ENCODE assay signal across 10 cellular contexts in the genomic region with DNA sequence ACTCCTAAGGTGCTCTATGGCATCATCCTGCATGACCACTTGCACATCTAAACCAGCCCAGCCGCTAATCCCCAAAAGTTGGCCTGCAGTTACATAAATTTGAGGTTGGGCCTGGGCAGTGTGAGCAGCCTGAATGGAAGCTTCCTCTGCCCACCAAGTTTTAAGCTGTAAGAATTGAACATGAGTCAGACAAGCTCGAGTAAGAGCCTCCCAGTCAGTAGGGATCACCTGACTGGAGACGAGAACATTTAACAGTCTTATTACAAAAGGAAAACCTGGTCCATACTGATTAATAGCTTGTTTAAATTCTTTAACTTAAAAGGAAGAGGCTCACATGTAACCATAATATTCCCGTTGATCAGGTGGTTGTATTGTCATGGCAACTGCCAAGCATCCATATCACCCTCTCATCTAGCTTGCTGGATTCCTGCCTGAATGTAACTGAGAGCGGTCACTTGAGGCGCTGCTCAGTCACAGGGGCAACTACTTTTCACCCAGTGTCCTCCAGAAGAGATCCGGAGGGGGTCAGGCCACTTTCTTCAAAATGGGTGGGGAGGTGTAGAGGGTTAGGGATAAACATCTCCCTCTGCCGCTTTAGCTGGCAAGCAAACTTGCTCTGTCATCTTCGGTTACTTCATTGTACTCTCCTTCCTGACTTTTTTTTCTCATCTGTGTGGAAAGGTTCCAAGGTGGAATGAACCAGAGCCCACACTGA. TPM values are rescaled to one million over a fixed set of nuclear protein-coding genes. Genes with fewer than 3 reads are reported as not detected.
A peak's percentile ranks its signal among the peaks of the same experiment; 100 is the strongest.
DNase-seq lines count a peak whose midpoint lies in the region; ATAC-seq and TF ChIP-seq lines count a peak whose summit lies in the region.
"Had no signal": no experiment of that assay in that cellular context is flagged by ENCODE, and none has a peak within 500 bp of the region (broad histone marks: within the 10 kb centered on the region; RNA-seq: fewer than 3 reads in every experiment).

No MANE protein-coding gene starts in this region.

- H3K36me3 ChIP-seq in endodermal cell (ENCODE audit: control insufficient read depth, insufficient read depth, low read length) (no peaks in the 10 kb centered on the region), uterus (no peaks in the 10 kb centered on the region), PC-3 (ENCODE audit: low read depth, low read length) (no peaks in the 10 kb centered on the region)

- no peak overlapping the region for H3K27ac Mint-ChIP-seq in endodermal cell
- no peak overlapping the region for H3K27ac Mint-ChIP-seq in activated T-helper 1 cell treated with anti-CD3 and anti-CD28 coated beads, Interleukin-12 subunit alpha, Interleukin-12 subunit beta, Interleukin-2, Interleukin-4 antibody, amounts not matched to agents 30 ng/mL and 10 ng/mL and 1 ng/mL, durations not matched to agents 14 hours and 24 hours and 36 hours

- peaks cover 16% of the 10 kb centered on the region for H3K4me1 Mint-ChIP-seq in endodermal cell
- no peaks in the 10 kb centered on the region for H3K4me1 Mint-ChIP-seq in activated T-helper 1 cell treated with anti-CD3 and anti-CD28 coated beads, Interleukin-12 subunit alpha, Interleukin-12 subunit beta, Interleukin-2, Interleukin-4 antibody, amounts not matched to agents 30 ng/mL and 10 ng/mL and 1 ng/mL, durations not matched to agents 14 hours and 24 hours and 36 hours (ENCODE audit: low read depth)

- no TSS peak for BruUV-seq in PC-3 (replicated peaks; lab: Mats Ljungman, UMichigan)

- H3K36me3 Mint-ChIP-seq in endodermal cell (ENCODE audit: low read depth), result no peaks in the 10 kb centered on the region
- H3K36me3 Mint-ChIP-seq in activated T-helper 1 cell treated with anti-CD3 and anti-CD28 coated beads, Interleukin-12 subunit alpha, Interleukin-12 subunit beta, Interleukin-2, Interleukin-4 antibody, amounts not matched to agents 30 ng/mL and 10 ng/mL and 1 ng/mL, durations not matched to agents 14 hours and 24 hours and 36 hours (ENCODE audit: low read depth), result no peaks in the 10 kb centered on the region

- CTCF ChIA-PET in PC-3 (lab: Charles Lee), result no interaction called here

- H3K27me3 ChIP-seq in endodermal cell (ENCODE audit: control insufficient read depth, insufficient read depth, low read length, poor library complexity, severe bottlenecking) (no peaks in the 10 kb centered on the region), uterus (no peaks in the 10 kb centered on the region), PC-3 (ENCODE audit: low read length) (0 out of 2 replicates have a peak, but pooled peaks cover 3% of the 10 kb centered on the region)

- H3K4me1 ChIP-seq in endodermal cell (ENCODE audit: control insufficient read depth, insufficient read depth, low read length) (peaks cover 12% of the 10 kb centered on the region), uterus (no peaks in the 10 kb centered on the region), PC-3 (ENCODE audit: insufficient read depth, low read length) (no peaks in the 10 kb centered on the region)

- H3K9me3 Mint-ChIP-seq in endodermal cell, result no peaks in the 10 kb centered on the region
- no peaks in the 10 kb centered on the region for H3K9me3 Mint-ChIP-seq in activated T-helper 1 cell treated with anti-CD3 and anti-CD28 coated beads, Interleukin-12 subunit alpha, Interleukin-12 subunit beta, Interleukin-2, Interleukin-4 antibody, amounts not matched to agents 30 ng/mL and 10 ng/mL and 1 ng/mL, durations not matched to agents 14 hours and 24 hours and 36 hours

- H3K27ac ChIP-seq in endodermal cell (ENCODE audit: low read depth, low read length) (no peak overlapping the region), uterus (peak overlapping the region; percentile 3 to 63), PC-3 (ENCODE audit: low read length) (no peak overlapping the region)

- no peak for ATAC-seq in PC-3

- TF ChIP-seq CTCF in endodermal cell (conservative IDR thresholded peaks at IDR 0.05), result peak; percentile 30
- peak in 2 of 4 experiments; percentile 2 to 6 for TF ChIP-seq CTCF in uterus (IDR thresholded peaks at IDR 0.05)
- no peak for TF ChIP-seq CTCF in PC-3 (conservative IDR thresholded peaks at IDR 0.05; ENCODE audit: low read depth, low read length)

- H3K9ac ChIP-seq in endodermal cell (ENCODE audit: extremely low read depth, low read length, poor library complexity, severe bottlenecking), result no peak overlapping the region
- H3K9ac ChIP-seq in PC-3 (ENCODE audit: low read length), result no peak overlapping the region

- H2AFZ ChIP-seq in PC-3 (ENCODE audit: low read length), result no peak overlapping the region

- H3K4me3 ChIP-seq in endodermal cell (ENCODE audit: low read length), result no peak overlapping the region
- H3K4me3 ChIP-seq in uterus, result no peak overlapping the region
- no peak overlapping the region for H3K4me3 ChIP-seq in PC-3 (ENCODE audit: low read length)

- no peak for TF ChIP-seq POLR2A in uterus (IDR thresholded peaks at IDR 0.05)

- no peak overlapping the region for H3K4me2 ChIP-seq in PC-3 (ENCODE audit: low read length)

- POLR2A ChIA-PET in PC-3 (lab: Charles Lee; ENCODE audit: unreplicated experiment), result no interaction called here

- no peaks in the 10 kb centered on the region for H3F3A ChIP-seq in PC-3 (ENCODE audit: low read length, unreplicated experiment)

- H3K9me3 ChIP-seq in endodermal cell (ENCODE audit: control insufficient read depth, low read length) (no peaks in the 10 kb centered on the region), uterus (no peaks in the 10 kb centered on the region), PC-3 (ENCODE audit: low read length) (no peaks in the 10 kb centered on the region)

- intact Hi-C loops in uterus (cut with DNase I; ENCODE audit: low total_unique reads) (no loop called here), PC-3 (cut with micrococcal nuclease) (no loop called here)
- intact Hi-C loops in activated T-helper 1 cell treated with anti-CD3 and anti-CD28 coated beads, Interleukin-12 subunit alpha, Interleukin-12 subunit beta, Interleukin-2, Interleukin-4 antibody, amounts not matched to agents 30 ng/mL and 10 ng/mL and 1 ng/mL, durations not matched to agents 14 hours and 24 hours and 36 hours (cut with micrococcal nuclease), result no loop called here

- DNase-seq in SIG-M5 treated with dmso at 0.1 percent for 504 hours (lab: John Stamatoyannopoulos, UW; ENCODE audit: unreplicated experiment) (peak; percentile 9), SIG-M5 (lab: John Stamatoyannopoulos, UW) (no peak), endodermal cell (peak; percentile 60), lung microvascular endothelial cell (ENCODE audit: low read depth in 2 of 2) (peak; percentile 76 to 80), uterus (peak; percentile 21 to 54), PC-3 (no peak), germinal center (ENCODE audit: low spot score) (no peak)
- no peak for DNase-seq in activated T-helper 1 cell treated with anti-CD3 and anti-CD28 coated beads, Interleukin-12 subunit alpha, Interleukin-12 subunit beta, Interleukin-2, Interleukin-4 antibody, amounts not matched to agents 30 ng/mL and 10 ng/mL and 1 ng/mL, durations not matched to agents 14 hours and 24 hours and 36 hours (ENCODE audit: low spot score)
- DNase-seq: amniotic stem cell, kidney glomerular epithelial cell had no signal

- no peaks in the 10 kb centered on the region for H3K9me2 ChIP-seq in PC-3 (replicated peaks; ENCODE audit: low read length)

- H4K20me1 ChIP-seq in PC-3 (ENCODE audit: low read length), result no peaks in the 10 kb centered on the region

- no peak overlapping the region for H3K4me3 Mint-ChIP-seq in endodermal cell
- no peak overlapping the region for H3K4me3 Mint-ChIP-seq in activated T-helper 1 cell treated with anti-CD3 and anti-CD28 coated beads, Interleukin-12 subunit alpha, Interleukin-12 subunit beta, Interleukin-2, Interleukin-4 antibody, amounts not matched to agents 30 ng/mL and 10 ng/mL and 1 ng/mL, durations not matched to agents 14 hours and 24 hours and 36 hours

- no peaks in the 10 kb centered on the region for H3K79me2 ChIP-seq in PC-3 (ENCODE audit: low read length)

- peaks cover 12% of the 10 kb centered on the region for H3K27me3 Mint-ChIP-seq in endodermal cell (ENCODE audit: insufficient read depth)
- peaks cover 17% of the 10 kb centered on the region for H3K27me3 Mint-ChIP-seq in activated T-helper 1 cell treated with anti-CD3 and anti-CD28 coated beads, Interleukin-12 subunit alpha, Interleukin-12 subunit beta, Interleukin-2, Interleukin-4 antibody, amounts not matched to agents 30 ng/mL and 10 ng/mL and 1 ng/mL, durations not matched to agents 14 hours and 24 hours and 36 hours (ENCODE audit: insufficient read depth)

- WGBS in endodermal cell (ENCODE audit: insufficient coverage in 1 of 2, insufficient read length in 1 of 2), 2 experiments, result 86 to 90% methylated on average over 2 to 9 of the region's 9 CpGs

RNA-seq across cellular contexts. Expression of a gene that starts 56.6 kb away (rescaled TPM):
- total RNA-seq in endodermal cell (100 to 1,000 TPM; 222 to 345 TPM), lung microvascular endothelial cell (264 and 314 TPM in 2 replicates), uterus (100 to 1,000 TPM; 161 to 517 (median 173) TPM), PC-3 (2014; rRNA removed) (148 and 150 TPM in 2 replicates)
- 127 TPM for polyA plus RNA-seq in endodermal cell (2013, experiment 1 of 2)
- 106 TPM for polyA plus RNA-seq in endodermal cell (2013, experiment 2 of 2)
- 449 and 453 TPM in 2 replicates for total RNA-seq in activated T-helper 1 cell treated with anti-CD3 and anti-CD28 coated beads, Interleukin-12 subunit alpha, Interleukin-12 subunit beta, Interleukin-2, Interleukin-4 antibody, amounts not matched to agents 30 ng/mL and 10 ng/mL and 1 ng/mL, durations not matched to agents 14 hours and 24 hours and 36 hours

Comparison
In these comparisons a context has a peak if more than half of its experiments do, and no peak if none do; other contexts are left out.
1. DNase-seq: peak in SIG-M5 treated with dmso at 0.1 percent for 504 hours (single experiment), endodermal cell (single experiment), lung microvascular endothelial cell (2 of 2) and uterus (2 of 2); none in SIG-M5 (single experiment), PC-3 (single experiment), germinal center (single experiment) and activated T-helper 1 cell treated with anti-CD3 and anti-CD28 coated beads, Interleukin-12 subunit alpha, Interleukin-12 subunit beta, Interleukin-2, Interleukin-4 antibody, amounts not matched to agents 30 ng/mL and 10 ng/mL and 1 ng/mL, durations not matched to agents 14 hours and 24 hours and 36 hours (single experiment).
2. H3K27ac ChIP-seq: peak in uterus (2 of 2); none in endodermal cell (single experiment) and PC-3 (single experiment).